13 cellular contexts compared by ENCODE assay signal in genomic region chr14:102215071-102215470, GRCh38.
DNase-seq lines count a peak whose midpoint lies in the region; ATAC-seq and TF ChIP-seq lines count a peak whose summit lies in the region.
"Had no signal": no experiment of that assay in that cellular context is flagged by ENCODE, and none has a peak within 500 bp of the region (broad histone marks: within the 10 kb centered on the region; RNA-seq: fewer than 3 reads in every experiment).

No MANE protein-coding gene starts in this region.

- DNase-seq in AG09309 (ENCODE audit: low read depth): peak; percentile 56
- peak; percentile 82 for DNase-seq in PC-3
- peak; percentile 43 for DNase-seq in occipital lobe (lab: John Stamatoyannopoulos, UW)
- DNase-seq in natural killer cell: no peak
- no peak for DNase-seq in spleen
- DNase-seq: BE2C; central memory CD4-positive, alpha-beta T cell; NCI-H2171 treated with DMSO at 0.1 percent for 48 hours; SJCRH30; trophoblast cell had no signal

- WGBS in gastroesophageal sphincter (ENCODE audit: low coverage in 1 of 2), 2 donors: 23 to 28% methylated on average over 7 to 10 of the region's 12 CpGs
- WGBS in spleen, 5 donors: 85 to 93% (median 89%) methylated on average over 12 of the region's 12 CpGs

- H3K36me3 Mint-ChIP-seq in natural killer cell: peaks cover 2% of the 10 kb centered on the region

- H3K4me1 ChIP-seq in PC-3 (ENCODE audit: insufficient read depth, low read length) (peaks cover 31% of the 10 kb centered on the region), gastroesophageal sphincter (peaks cover 0 to 35% (median 6%) of the 10 kb centered on the region in 3 donors), spleen (peaks cover 0 to 37% (median 17%) of the 10 kb centered on the region in 6 donors)
- H3K4me1 ChIP-seq: BE2C, SJCRH30 had no signal

- H3K27ac ChIP-seq in PC-3 (ENCODE audit: low read length) (peak overlapping the region; percentile 78), gastroesophageal sphincter (peak overlapping the region in 3 of 4 donors; percentile 13 to 51 (median 46)), spleen (no peak overlapping the region)
- H3K27ac ChIP-seq: SJCRH30 had no signal

- peaks cover 5% of the 10 kb centered on the region for H3F3A ChIP-seq in PC-3 (ENCODE audit: low read length, unreplicated experiment)

- H3K27me3 Mint-ChIP-seq in natural killer cell (ENCODE audit: low read depth in 2 of 2): no peaks in the 10 kb centered on the region

- TF ChIP-seq EP300 in gastroesophageal sphincter (IDR thresholded peaks at IDR 0.05): no peak

- H3K27me3 ChIP-seq in PC-3 (ENCODE audit: low read length) (no peaks in the 10 kb centered on the region), gastroesophageal sphincter (no peaks in the 10 kb centered on the region), spleen (replicated peaks in 1 of 7) (no peaks in the 10 kb centered on the region)
- H3K27me3 ChIP-seq: BE2C, SJCRH30 had no signal

- no TSS peak for BruUV-seq in PC-3 (replicated peaks; lab: Mats Ljungman, UMichigan)

- no peaks in the 10 kb centered on the region for H4K20me1 ChIP-seq in PC-3 (ENCODE audit: low read length)

- H3K9me3 Mint-ChIP-seq in natural killer cell: no peaks in the 10 kb centered on the region

- peak overlapping the region; percentile 66 for H3K4me2 ChIP-seq in PC-3 (ENCODE audit: low read length)

- no peak overlapping the region for H3K27ac Mint-ChIP-seq in natural killer cell

- H3K4me3 Mint-ChIP-seq in natural killer cell: no peak overlapping the region

- H3K4me1 Mint-ChIP-seq in natural killer cell: no peaks in the 10 kb centered on the region

- H3K36me3 ChIP-seq in PC-3 (ENCODE audit: low read depth, low read length) (0 out of 2 replicates have a peak, but pooled peaks cover 4% of the 10 kb centered on the region), gastroesophageal sphincter (peaks cover 0 to 53% of the 10 kb centered on the region in 2 donors), spleen (peaks cover 0 to 82% (median 18%) of the 10 kb centered on the region in 6 donors)

- peaks cover 54% of the 10 kb centered on the region for H3K79me2 ChIP-seq in PC-3 (ENCODE audit: low read length)

- ATAC-seq in PC-3 (peak; percentile 89), gastroesophageal sphincter (peak; percentile 78), natural killer cell (no peak), GM18858 (IDR thresholded peaks at IDR 0.05; ENCODE audit: unreplicated experiment) (no peak), HG03460 (IDR thresholded peaks at IDR 0.05; ENCODE audit: unreplicated experiment) (no peak)

- no peaks in the 10 kb centered on the region for H3K9me3 ChIP-seq in PC-3 (ENCODE audit: low read length)
- no peaks in the 10 kb centered on the region for H3K9me3 ChIP-seq in gastroesophageal sphincter
- H3K9me3 ChIP-seq in spleen: no peaks in the 10 kb centered on the region
- H3K9me3 ChIP-seq: BE2C, SJCRH30 had no signal

- TF ChIP-seq POLR2A in gastroesophageal sphincter (IDR thresholded peaks at IDR 0.05): no peak
- TF ChIP-seq POLR2A in spleen (IDR thresholded peaks at IDR 0.05): no peak

- intact Hi-C loops in PC-3 (cut with micrococcal nuclease) (no loop called here), natural killer cell (cut with micrococcal nuclease) (no loop called here), spleen (cut with DNase I; ENCODE audit: low total_unique reads) (no loop called here)

- CTCF ChIA-PET in PC-3 (lab: Charles Lee): interaction anchor here (0.5 to 1.4 kb wide), 4 partner anchors 60 to 1950 kb away, joined by 3 to 9 read pairs (median 4); no protein-coding TSS in a partner anchor

- POLR2A ChIA-PET in PC-3 (lab: Charles Lee; ENCODE audit: unreplicated experiment): interaction anchor here (0.5 to 0.7 kb wide), 3 partner anchors 100 to 259 kb away, joined by 3 to 6 read pairs (median 5); no protein-coding TSS in a partner anchor

- peak overlapping the region; percentile 46 for H3K9ac ChIP-seq in PC-3 (ENCODE audit: low read length)

- peak overlapping the region; percentile 9; the same call in 1 of the 2 replicates for H2AFZ ChIP-seq in PC-3 (ENCODE audit: low read length)

- H3K4me3 ChIP-seq in AG09309 (ENCODE audit: control insufficient read depth, low read depth, low read length) (no peak overlapping the region), PC-3 (ENCODE audit: low read length) (peak overlapping the region; percentile 36; the same call in 1 of the 2 replicates), gastroesophageal sphincter (peak overlapping the region in 1 of 2 donors; percentile 3), spleen (no peak overlapping the region)
- H3K4me3 ChIP-seq: SJCRH30 had no signal

- no peaks in the 10 kb centered on the region for H3K9me2 ChIP-seq in PC-3 (replicated peaks; ENCODE audit: low read length)

- TF ChIP-seq CTCF in AG09309 (IDR thresholded peaks at IDR 0.05; ENCODE audit: control insufficient read depth, insufficient read depth, low read depth, low read length, missing control alignments) (no peak), PC-3 (conservative IDR thresholded peaks at IDR 0.05; ENCODE audit: low read depth, low read length) (no peak), gastroesophageal sphincter (IDR thresholded peaks at IDR 0.05) (no peak), natural killer cell (IDR thresholded peaks at IDR 0.05) (no peak), spleen (IDR thresholded peaks at IDR 0.05 in 8 of 11, conservative IDR thresholded peaks at IDR 0.05 in 3 of 11) (no peak)

Comparison
In these comparisons a context has a peak if more than half of its experiments do, and no peak if none do; other contexts are left out.
1. DNase-seq: peak in AG09309 (single experiment), PC-3 (single experiment) and occipital lobe (single experiment); none in natural killer cell (single experiment) and spleen (single experiment).
2. ATAC-seq: peak in PC-3 (single experiment) and gastroesophageal sphincter (single experiment); none in natural killer cell (0 of 3), GM18858 (single experiment) and HG03460 (single experiment).
3. H3K27ac ChIP-seq: peak in PC-3 (single experiment) and gastroesophageal sphincter (3 of 4); none in spleen (0 of 8).